16 cellular contexts compared by ENCODE assay signal in genomic region chr13:95251641-95252040, GRCh38. TPM values are rescaled to one million over a fixed set of nuclear protein-coding genes. Genes with fewer than 3 reads are reported as not detected.
DNase-seq lines count a peak whose midpoint lies in the region; ATAC-seq, FAIRE-seq and TF ChIP-seq lines count a peak whose summit lies in the region.
"Had no signal": no experiment of that assay in that cellular context is flagged by ENCODE, and none has a peak within 500 bp of the region (broad histone marks: within the 10 kb centered on the region; RNA-seq: fewer than 3 reads in every experiment).

No MANE protein-coding gene starts in this region.

- H3K27ac ChIP-seq in keratinocyte (ENCODE audit: control insufficient read depth, insufficient read depth, low read length) = peak overlapping the region; percentile 23
- H3K27ac ChIP-seq: pancreas had no signal

- no peak overlapping the region for H2AFZ ChIP-seq in keratinocyte (ENCODE audit: control insufficient read depth, low read length)

- H3K9me3 ChIP-seq in keratinocyte (ENCODE audit: control insufficient read depth, low read depth, low read length) = no peaks in the 10 kb centered on the region
- H3K9me3 ChIP-seq: HAP-1, pancreas had no signal

- dilution Hi-C loops in keratinocyte (cut with MboI; ENCODE audit: extremely low pct_ligation_motif_present, low sequenced_read_pairs) = no loop called here

- H3K4me2 ChIP-seq in keratinocyte (ENCODE audit: control insufficient read depth, extremely low read depth, insufficient read depth, low read depth, low read length) = no peak overlapping the region

- DNase-seq in keratinocyte (ENCODE audit: low read depth, low spot score) = no peak
- DNase-seq in activated CD8-positive, alpha-beta memory T cell treated with anti-CD3 and anti-CD28 coated beads for 24 hours = no peak
- DNase-seq in stimulated activated CD4-positive, alpha-beta T cell treated with anti-CD3 and anti-CD28 coated beads, Interleukin-4, amount 100 ng/mL, for 4 hours = no peak
- no peak for DNase-seq in UCSD-AML1 (lab: John Stamatoyannopoulos, UW; ENCODE audit: unreplicated experiment)
- DNase-seq: activated naive CD8-positive, alpha-beta T cell treated with anti-CD3 and anti-CD28 coated beads, Interleukin-2, amount 10 ng/mL, durations not matched to agents 7 days and 5 days; Calu3; left cardiac atrium; NCI-H1694 treated with DMSO at 0.1 percent for 48 hours; NCI-H526 treated with DMSO at 0.1 percent for 48 hours; pancreas; T-cell had no signal

- peaks cover 2% of the 10 kb centered on the region for H3K9me1 ChIP-seq in keratinocyte (ENCODE audit: control insufficient read depth, extremely low read depth, insufficient read depth, low read length)

- no peak for TF ChIP-seq CTCF in keratinocyte (optimal IDR thresholded peaks at IDR 0.05 in 1 of 3, IDR thresholded peaks at IDR 0.05 in 1 of 3, conservative IDR thresholded peaks at IDR 0.05 in 1 of 3; ENCODE audit: extremely low read depth in 1 of 3, insufficient read depth in 2 of 3, low read length in 3 of 3)

- no peaks in the 10 kb centered on the region for H3K27me3 ChIP-seq in keratinocyte (ENCODE audit: control insufficient read depth, extremely low read depth, insufficient read depth, low read length)
- H3K27me3 ChIP-seq: pancreas had no signal

- FAIRE-seq in keratinocyte (lab: Jason Lieb, UNC) = peak; percentile 53
- FAIRE-seq: pancreas had no signal

- H4K20me1 ChIP-seq in keratinocyte (ENCODE audit: control insufficient read depth, extremely low read depth, insufficient read depth, low read length) = no peaks in the 10 kb centered on the region

- ATAC-seq in GM18858 (IDR thresholded peaks at IDR 0.05; ENCODE audit: unreplicated experiment) = peak; percentile 35
- peak; percentile 55 for ATAC-seq in GM21723 (IDR thresholded peaks at IDR 0.05; ENCODE audit: unreplicated experiment)
- peak; percentile 49 for ATAC-seq in HG03432 (IDR thresholded peaks at IDR 0.05; ENCODE audit: unreplicated experiment)
- no peak for ATAC-seq in GM18520 (IDR thresholded peaks at IDR 0.05; ENCODE audit: unreplicated experiment)
- ATAC-seq: left cardiac atrium, pancreas, T-cell had no signal

- H3K9ac ChIP-seq in keratinocyte (ENCODE audit: control insufficient read depth, extremely low read depth, insufficient read depth, low read length) = no peak overlapping the region

- peaks cover 0 to 3% of the 10 kb centered on the region in 2 experiments for H3K36me3 ChIP-seq in keratinocyte (ENCODE audit: control insufficient read depth in 2 of 2, extremely low read depth in 1 of 2, insufficient read depth in 2 of 2, low read length in 2 of 2)
- H3K36me3 ChIP-seq: HAP-1, pancreas had no signal

- H3K4me3 ChIP-seq in keratinocyte (ENCODE audit: control insufficient read depth in 2 of 3, extremely low read depth in 1 of 3, insufficient read depth in 2 of 3, low read depth in 1 of 3, low read length in 3 of 3) = no peak overlapping the region
- H3K4me3 ChIP-seq: HAP-1, pancreas had no signal

- peaks cover 31% of the 10 kb centered on the region for H3K4me1 ChIP-seq in keratinocyte (ENCODE audit: control insufficient read depth, extremely low read depth, insufficient read depth, low read length)
- H3K4me1 ChIP-seq: HAP-1 had no signal

- H3K79me2 ChIP-seq in keratinocyte (ENCODE audit: control insufficient read depth, insufficient read depth, low read length) = peaks cover 7% of the 10 kb centered on the region

RNA-seq across cellular contexts. Expression of gene ABCC4, which starts 49.6 kb away (rescaled TPM):
- polyA plus RNA-seq in keratinocyte = 8.8 to 13.8 TPM (median 11.6 TPM) in 3 replicates
- polyA plus RNA-seq in keratinocyte (2011; ENCODE audit: low read depth) = 1.9 TPM
- polyA plus RNA-seq in keratinocyte (2011; cell fraction: cytosol; rRNA removed) = 4.7 and 8.4 TPM in 2 replicates
- 14.4 and 17.8 TPM in 2 replicates for polyA plus RNA-seq in keratinocyte (2011; cell fraction: nucleus; rRNA removed)
- polyA plus RNA-seq in keratinocyte (2012; ENCODE audit: low replicate concordance) = 1.6 and 10.0 TPM in 2 replicates
- polyA minus RNA-seq in keratinocyte = 27.7 to 34.2 TPM (median 29.3 TPM) in 3 replicates
- 14.8 TPM for polyA minus RNA-seq in keratinocyte (2011; cell fraction: cytosol; rRNA and poly(A)+ RNA removed)
- polyA minus RNA-seq in keratinocyte (2011; cell fraction: nucleus; rRNA and poly(A)+ RNA removed) = 23.8 and 49.2 TPM in 2 replicates
